10 cellular contexts compared by ENCODE assay signal in genomic region chr10:45421231-45422097, GRCh38. TPM values are rescaled to one million over a fixed set of nuclear protein-coding genes. Genes with fewer than 3 reads are reported as not detected.
DNase-seq lines count a peak whose midpoint lies in the region; ATAC-seq, FAIRE-seq and TF ChIP-seq lines count a peak whose summit lies in the region.
"Had no signal": no experiment of that assay in that cellular context is flagged by ENCODE, and none has a peak within 500 bp of the region (broad histone marks: within the 10 kb centered on the region; RNA-seq: fewer than 3 reads in every experiment).

No MANE protein-coding gene starts in this region.

- no peaks in the 10 kb centered on the region for H3K9me2 ChIP-seq in SU-DHL-6 (replicated peaks; ENCODE audit: insufficient read depth, low read length)

- H3K4me1 ChIP-seq in right atrium auricular region (peaks cover 0 to 38% of the 10 kb centered on the region in 2 donors), endodermal cell (ENCODE audit: control insufficient read depth, insufficient read depth, low read length) (no peaks in the 10 kb centered on the region)

- no peak overlapping the region for H2AFZ ChIP-seq in SU-DHL-6 (ENCODE audit: low read depth, low read length, severe bottlenecking)

- no peaks in the 10 kb centered on the region for H3K79me2 ChIP-seq in SU-DHL-6 (ENCODE audit: insufficient read depth, low read length)

- no peaks in the 10 kb centered on the region for H3K36me3 ChIP-seq in right atrium auricular region
- no peaks in the 10 kb centered on the region for H3K36me3 ChIP-seq in SU-DHL-6 (ENCODE audit: low read length)
- no peaks in the 10 kb centered on the region for H3K36me3 ChIP-seq in endodermal cell (ENCODE audit: control insufficient read depth, insufficient read depth, low read length)

- peaks cover 16% of the 10 kb centered on the region for H3K27me3 Mint-ChIP-seq in endodermal cell (ENCODE audit: insufficient read depth)

- H3K9ac ChIP-seq in SU-DHL-6 (ENCODE audit: low read length) (no peak overlapping the region), endodermal cell (ENCODE audit: extremely low read depth, low read length, poor library complexity, severe bottlenecking) (no peak overlapping the region)

- 88 to 93% methylated on average over 3 to 7 of the region's 7 CpGs for WGBS in endodermal cell (ENCODE audit: insufficient coverage in 1 of 2, insufficient read length in 1 of 2), 2 experiments

- H3K4me1 Mint-ChIP-seq in endodermal cell = peaks cover 14% of the 10 kb centered on the region

- H3K27ac Mint-ChIP-seq in endodermal cell = no peak overlapping the region

- H3K27ac ChIP-seq in right atrium auricular region (peak overlapping the region; percentile 6 to 93), SU-DHL-6 (ENCODE audit: low read depth, low read length) (peak overlapping the region; percentile 61), endodermal cell (ENCODE audit: low read depth, low read length) (no peak overlapping the region)

- no peak for FAIRE-seq in urothelium cell line (lab: Jason Lieb, UNC)
- FAIRE-seq: keratinocyte had no signal

- no peak for DNase-seq in right atrium auricular region (ENCODE audit: low spot score)
- DNase-seq in left cardiac atrium = no peak
- peak; percentile 35 for DNase-seq in endodermal cell
- no peak for DNase-seq in urothelium cell line (ENCODE audit: low spot score)
- no peak for DNase-seq in DMS153 (lab: John Stamatoyannopoulos, UW)
- no peak for DNase-seq in SHP77 treated with DMSO at 0.1 percent for 48 hours (lab: John Stamatoyannopoulos, UW)
- no peak for DNase-seq in occipital lobe (lab: John Stamatoyannopoulos, UW)
- DNase-seq: stimulated activated CD4-positive, alpha-beta T cell treated with anti-CD3 and anti-CD28 coated beads, Interleukin-2, amount 100 ng/mL, for 48 hours had no signal

- H3K4me2 ChIP-seq in SU-DHL-6 (ENCODE audit: low read depth, low read length, poor library complexity, severe bottlenecking) = no peak overlapping the region

- no peaks in the 10 kb centered on the region for H3K9me3 ChIP-seq in right atrium auricular region
- H3K9me3 ChIP-seq in SU-DHL-6 (ENCODE audit: insufficient read depth, low read length) = no peaks in the 10 kb centered on the region
- H3K9me3 ChIP-seq in endodermal cell (ENCODE audit: control insufficient read depth, low read length) = no peaks in the 10 kb centered on the region

- H4K20me1 ChIP-seq in SU-DHL-6 (ENCODE audit: low read depth, low read length) = no peaks in the 10 kb centered on the region

- H3K27me3 ChIP-seq in right atrium auricular region (no peaks in the 10 kb centered on the region), SU-DHL-6 (ENCODE audit: low read length) (no peaks in the 10 kb centered on the region), endodermal cell (ENCODE audit: control insufficient read depth, insufficient read depth, low read length, poor library complexity, severe bottlenecking) (peaks cover 8% of the 10 kb centered on the region)

- H3K9me3 Mint-ChIP-seq in endodermal cell = no peaks in the 10 kb centered on the region

- H3K36me3 Mint-ChIP-seq in endodermal cell (ENCODE audit: low read depth) = no peaks in the 10 kb centered on the region

- H3F3A ChIP-seq in SU-DHL-6 (ENCODE audit: insufficient read depth) = peaks cover 7% of the 10 kb centered on the region; the same call in 1 of the 2 replicates

- H3K4me3 ChIP-seq in right atrium auricular region = no peak overlapping the region
- no peak overlapping the region for H3K4me3 ChIP-seq in SU-DHL-6 (ENCODE audit: insufficient read depth, low read length, poor library complexity, severe bottlenecking)
- H3K4me3 ChIP-seq in endodermal cell (ENCODE audit: low read length) = no peak overlapping the region

- intact Hi-C loops in left cardiac atrium (cut with DNase I) = no loop called here

- TF ChIP-seq CTCF in right atrium auricular region (IDR thresholded peaks at IDR 0.05) (no peak), SU-DHL-6 (IDR thresholded peaks at IDR 0.05; ENCODE audit: insufficient read depth, low read length, poor library complexity, severe bottlenecking) (no peak), endodermal cell (conservative IDR thresholded peaks at IDR 0.05) (no peak)

- no peak overlapping the region for H3K4me3 Mint-ChIP-seq in endodermal cell

- no peak for ATAC-seq in left cardiac atrium

RNA-seq across cellular contexts. Expression of gene ALOX5, which starts 47.4 kb away (rescaled TPM):
- total RNA-seq in right atrium auricular region (10 to 100 TPM in 1 of 2 donors, 1 to 10 TPM in 1; 6.3 to 16.0 TPM), left cardiac atrium (10 to 100 TPM; 11.9 to 13.8 TPM), endodermal cell (1 to 10 TPM in 1 of 2 donors, under 1 TPM in 1; 0.31 to 1.1 TPM), occipital lobe (0.62 TPM)
- 1.1 TPM for polyA plus RNA-seq in endodermal cell (2013, experiment 1 of 2)
- 1.6 TPM for polyA plus RNA-seq in endodermal cell (2013, experiment 2 of 2)
- polyA plus RNA-seq: keratinocyte had no signal
